10 cellular contexts compared by ENCODE assay signal in genomic region chr10:75226055-75226454, GRCh38. TPM values are rescaled to one million over a fixed set of nuclear protein-coding genes. Genes with fewer than 3 reads are reported as not detected.
DNase-seq lines count a peak whose midpoint lies in the region; ATAC-seq and TF ChIP-seq lines count a peak whose summit lies in the region.
"Had no signal": no experiment of that assay in that cellular context is flagged by ENCODE, and none has a peak within 500 bp of the region (broad histone marks: within the 10 kb centered on the region; RNA-seq: fewer than 3 reads in every experiment).

No MANE protein-coding gene starts in this region.

- H3K4me3 ChIP-seq in Caco-2 (ENCODE audit: low read depth, low read length), result no peak overlapping the region

- H3K4me1 Mint-ChIP-seq in Caco-2 (ENCODE audit: low read depth, unreplicated experiment), result peaks cover 66% of the 10 kb centered on the region
- H3K4me1 Mint-ChIP-seq in activated CD8-positive, alpha-beta T cell treated with anti-CD3 and anti-CD28 coated beads, Interleukin-2, amount 10 ng/mL, durations not matched to agents 7 days and 5 days (ENCODE audit: low read depth), result peaks cover 56% of the 10 kb centered on the region
- peaks cover 31% of the 10 kb centered on the region for H3K4me1 Mint-ChIP-seq in T-helper 2 cell treated with Interferon-gamma antibody and Interleukin-4, amounts not matched to agents 5 μg/mL and 100 μg/mL, for 36 hours (ENCODE audit: low read depth)

- no peaks in the 10 kb centered on the region for H3K27me3 Mint-ChIP-seq in Caco-2 (ENCODE audit: insufficient read depth, unreplicated experiment)
- no peaks in the 10 kb centered on the region for H3K27me3 Mint-ChIP-seq in activated CD8-positive, alpha-beta T cell treated with anti-CD3 and anti-CD28 coated beads, Interleukin-2, amount 10 ng/mL, durations not matched to agents 7 days and 5 days (ENCODE audit: low read depth)
- H3K27me3 Mint-ChIP-seq in T-helper 2 cell treated with Interferon-gamma antibody and Interleukin-4, amounts not matched to agents 5 μg/mL and 100 μg/mL, for 36 hours (ENCODE audit: low read depth), result no peaks in the 10 kb centered on the region

- CTCF ChIA-PET in Caco-2 (lab: Charles Lee), result interaction anchor here (0.9 to 2.6 kb wide), 5 partner anchors 9 to 38 kb away, joined by 3 to 30 read pairs (median 17); partner anchors contain the start of genes COMTD1 and VDAC2
- CTCF ChIA-PET in activated CD8-positive, alpha-beta T cell treated with anti-CD3 and anti-CD28 coated beads, Interleukin-2, amount 10 ng/mL, durations not matched to agents 7 days and 5 days (lab: Charles Lee), result interaction anchor here (2.2 to 12.8 kb wide), 3 partner anchors 15 to 41 kb away, joined by 12 to 279 read pairs (median 41); partner anchors contain the start of gene VDAC2

- peaks cover 2% of the 10 kb centered on the region for H3K36me3 ChIP-seq in Caco-2 (ENCODE audit: control insufficient read depth, insufficient read depth, low read length)

- H3K9me3 Mint-ChIP-seq in Caco-2 (ENCODE audit: unreplicated experiment), result no peaks in the 10 kb centered on the region
- H3K9me3 Mint-ChIP-seq in activated CD8-positive, alpha-beta T cell treated with anti-CD3 and anti-CD28 coated beads, Interleukin-2, amount 10 ng/mL, durations not matched to agents 7 days and 5 days (ENCODE audit: insufficient read depth), result no peaks in the 10 kb centered on the region
- no peaks in the 10 kb centered on the region for H3K9me3 Mint-ChIP-seq in T-helper 2 cell treated with Interferon-gamma antibody and Interleukin-4, amounts not matched to agents 5 μg/mL and 100 μg/mL, for 36 hours

- peak overlapping the region; percentile 88 for H3K27ac Mint-ChIP-seq in Caco-2 (ENCODE audit: unreplicated experiment)
- peak overlapping the region; percentile 15 for H3K27ac Mint-ChIP-seq in activated CD8-positive, alpha-beta T cell treated with anti-CD3 and anti-CD28 coated beads, Interleukin-2, amount 10 ng/mL, durations not matched to agents 7 days and 5 days
- H3K27ac Mint-ChIP-seq in T-helper 2 cell treated with Interferon-gamma antibody and Interleukin-4, amounts not matched to agents 5 μg/mL and 100 μg/mL, for 36 hours, result no peak overlapping the region

- no TSS peak for BruUV-seq in Caco-2 (replicated peaks; lab: Mats Ljungman, UMichigan)

- DNase-seq in Caco-2 (no peak), left ventricle myocardium superior (no peak), sciatic nerve (ENCODE audit: low spot score) (no peak), NCI-H748 treated with DMSO at 0.1 percent for 48 hours (lab: John Stamatoyannopoulos, UW) (no peak)
- no peak for DNase-seq in activated CD8-positive, alpha-beta T cell treated with anti-CD3 and anti-CD28 coated beads, Interleukin-2, amount 10 ng/mL, durations not matched to agents 7 days and 5 days
- DNase-seq in T-helper 2 cell treated with Interferon-gamma antibody and Interleukin-4, amounts not matched to agents 5 μg/mL and 100 μg/mL, for 36 hours (ENCODE audit: low spot score), result no peak
- DNase-seq in activated CD4-positive, alpha-beta T cell treated with anti-CD3 and anti-CD28 coated beads for 48 hours, result no peak
- DNase-seq: NCI-H2171 treated with DMSO at 0.1 percent for 48 hours; stimulated activated CD4-positive, alpha-beta T cell treated with anti-CD3 and anti-CD28 coated beads, Interleukin-12 subunit alpha, Interleukin-12 subunit beta, amount 100 ng/mL, for 4 hours had no signal

- no peaks in the 10 kb centered on the region for H3K9me3 ChIP-seq in Caco-2

- peaks cover 66% of the 10 kb centered on the region for H3K4me1 ChIP-seq in Caco-2

- intact Hi-C loops in Caco-2 (cut with micrococcal nuclease; ENCODE audit: unreplicated experiment) (no loop called here), left ventricle myocardium superior (cut with micrococcal nuclease) (loop anchor here (10.0 kb wide), 1 partner anchor 111 kb away; the partner anchor contains the start of gene SAMD8), sciatic nerve (cut with DNase I) (no loop called here)

- H3K27me3 ChIP-seq in Caco-2 (replicated peaks; ENCODE audit: control insufficient read depth, insufficient read depth, low read length), result no peaks in the 10 kb centered on the region

- no peak for TF ChIP-seq CTCF in Caco-2 (IDR thresholded peaks at IDR 0.05; ENCODE audit: insufficient read depth in 1 of 2, low read depth in 1 of 2, low read length in 1 of 2, severe bottlenecking in 1 of 2, unreplicated experiment in 1 of 2)

- peaks cover 97% of the 10 kb centered on the region for H3K36me3 Mint-ChIP-seq in Caco-2 (ENCODE audit: insufficient read depth, unreplicated experiment)
- H3K36me3 Mint-ChIP-seq in activated CD8-positive, alpha-beta T cell treated with anti-CD3 and anti-CD28 coated beads, Interleukin-2, amount 10 ng/mL, durations not matched to agents 7 days and 5 days (ENCODE audit: low read depth), result peaks cover 68% of the 10 kb centered on the region
- H3K36me3 Mint-ChIP-seq in T-helper 2 cell treated with Interferon-gamma antibody and Interleukin-4, amounts not matched to agents 5 μg/mL and 100 μg/mL, for 36 hours (ENCODE audit: low read depth), result peaks cover 51% of the 10 kb centered on the region

- POLR2A ChIA-PET in Caco-2 (lab: Charles Lee), result interaction anchor here (1.0 to 4.0 kb wide), 5 partner anchors 8 to 115 kb away, joined by 3 to 52 read pairs (median 4); partner anchors contain the start of genes COMTD1 and VDAC2
- POLR2A ChIA-PET in activated CD8-positive, alpha-beta T cell treated with anti-CD3 and anti-CD28 coated beads, Interleukin-2, amount 10 ng/mL, durations not matched to agents 7 days and 5 days (lab: Charles Lee), result interaction anchor here (1.1 kb wide), 1 partner anchor 15 kb away, joined by 4 read pairs; no protein-coding TSS in a partner anchor

- H3K4me3 Mint-ChIP-seq in Caco-2 (ENCODE audit: unreplicated experiment), result peak overlapping the region; percentile 53
- H3K4me3 Mint-ChIP-seq in activated CD8-positive, alpha-beta T cell treated with anti-CD3 and anti-CD28 coated beads, Interleukin-2, amount 10 ng/mL, durations not matched to agents 7 days and 5 days, result no peak overlapping the region
- H3K4me3 Mint-ChIP-seq in T-helper 2 cell treated with Interferon-gamma antibody and Interleukin-4, amounts not matched to agents 5 μg/mL and 100 μg/mL, for 36 hours, result no peak overlapping the region

- no peak for ATAC-seq in activated CD8-positive, alpha-beta T cell treated with anti-CD3 and anti-CD28 coated beads, Interleukin-2, amount 10 ng/mL, durations not matched to agents 7 days and 5 days
- ATAC-seq in left ventricle myocardium superior, result peak; percentile 1
- peak; percentile 7 for ATAC-seq in sciatic nerve
- no peak for ATAC-seq in esophagus mucosa

RNA-seq across cellular contexts. Expression of gene COMTD1, which starts 9.7 kb away (rescaled TPM):
- total RNA-seq in Caco-2 (2022), result 38.7 and 39.0 TPM in 2 replicates
- total RNA-seq in activated CD8-positive, alpha-beta T cell treated with anti-CD3 and anti-CD28 coated beads, Interleukin-2, amount 10 ng/mL, durations not matched to agents 7 days and 5 days, result 10 to 100 TPM; 58.6 to 62.5 TPM
- 30.8 TPM for total RNA-seq in left ventricle myocardium superior
- 13.0 TPM for total RNA-seq in sciatic nerve
- 106 TPM for total RNA-seq in esophagus mucosa

RNA-seq across cellular contexts. Expression of gene VDAC2, which starts 15.5 kb away (rescaled TPM):
- total RNA-seq in Caco-2 (2022) (244 and 250 TPM in 2 replicates), left ventricle myocardium superior (493 TPM), sciatic nerve (120 TPM), esophagus mucosa (356 TPM)
- total RNA-seq in activated CD8-positive, alpha-beta T cell treated with anti-CD3 and anti-CD28 coated beads, Interleukin-2, amount 10 ng/mL, durations not matched to agents 7 days and 5 days, result 100 to 1,000 TPM; 152 to 159 TPM

Comparison
In these comparisons a context has a peak if more than half of its experiments do, and no peak if none do; other contexts are left out.
1. ATAC-seq: peak in left ventricle myocardium superior (single experiment) and sciatic nerve (single experiment); none in activated CD8-positive, alpha-beta T cell treated with anti-CD3 and anti-CD28 coated beads, Interleukin-2, amount 10 ng/mL, durations not matched to agents 7 days and 5 days (single experiment) and esophagus mucosa (single experiment).